ENCODE assay signal across 11 cellular contexts in genomic region chr4:173448919-173449641, GRCh38. TPM values are rescaled to one million over a fixed set of nuclear protein-coding genes. Genes with fewer than 3 reads are reported as not detected.
A peak's percentile ranks its signal among the peaks of the same experiment; 100 is the strongest.
DNase-seq lines count a peak whose midpoint lies in the region; ATAC-seq, FAIRE-seq and TF ChIP-seq lines count a peak whose summit lies in the region.
"Had no signal": no experiment of that assay in that cellular context is flagged by ENCODE, and none has a peak within 500 bp of the region (broad histone marks: within the 10 kb centered on the region; RNA-seq: fewer than 3 reads in every experiment).

No MANE protein-coding gene starts in this region.

- no peak overlapping the region for H3K9ac ChIP-seq in kidney (ENCODE audit: low read length in 2 of 2)

- FAIRE-seq in kidney (lab: Jason Lieb, UNC): no peak

- H3K36me3 Mint-ChIP-seq in Caco-2 (ENCODE audit: insufficient read depth, unreplicated experiment): no peaks in the 10 kb centered on the region

- H3K27ac Mint-ChIP-seq in Caco-2 (ENCODE audit: unreplicated experiment): peak overlapping the region; percentile 9
- H3K27ac Mint-ChIP-seq: activated T-helper 2 cell treated with anti-CD3 and anti-CD28 coated beads, Interferon-gamma antibody, Interleukin-2, Interleukin-4, amounts not matched to agents 10 μg/mL and 5 μg/mL and 100 μg/mL, durations not matched to agents 14 hours and 24 hours and 36 hours had no signal

- H3K4me1 ChIP-seq in Caco-2: 0 out of 2 replicates have a peak, but pooled peaks cover 5% of the 10 kb centered on the region
- no peaks in the 10 kb centered on the region for H3K4me1 ChIP-seq in kidney (ENCODE audit: control insufficient read depth in 1 of 2, insufficient read depth in 1 of 2, low read depth in 1 of 2, low read length in 2 of 2)

- TF ChIP-seq CTCF in Caco-2 (IDR thresholded peaks at IDR 0.05; ENCODE audit: insufficient read depth in 1 of 2, low read depth in 1 of 2, low read length in 1 of 2, severe bottlenecking in 1 of 2, unreplicated experiment in 1 of 2) (no peak), dorsolateral prefrontal cortex (IDR thresholded peaks at IDR 0.05 in 54 of 56, conservative IDR thresholded peaks at IDR 0.05 in 2 of 56; ENCODE audit: low read depth in 1 of 56, partially characterized antibody in 56 of 56) (no peak), kidney (IDR thresholded peaks at IDR 0.05; ENCODE audit: borderline replicate concordance, extremely low read depth, insufficient read depth) (no peak)

- no peak overlapping the region for H3K4me3 Mint-ChIP-seq in Caco-2 (ENCODE audit: unreplicated experiment)

- POLR2A ChIA-PET in Caco-2 (lab: Charles Lee): interaction anchor here (0.6 to 0.7 kb wide), 3 partner anchors 115 to 906 kb away, joined by 3 to 8 read pairs (median 5); partner anchors contain the start of gene HMGB2

- intact Hi-C loops in Caco-2 (cut with micrococcal nuclease; ENCODE audit: unreplicated experiment) (no loop called here), dorsolateral prefrontal cortex (cut with DNase I) (no loop called here), kidney (cut with DNase I) (no loop called here)

- H3K9me3 Mint-ChIP-seq in Caco-2 (ENCODE audit: unreplicated experiment): no peaks in the 10 kb centered on the region
- H3K9me3 Mint-ChIP-seq: activated T-helper 2 cell treated with anti-CD3 and anti-CD28 coated beads, Interferon-gamma antibody, Interleukin-2, Interleukin-4, amounts not matched to agents 10 μg/mL and 5 μg/mL and 100 μg/mL, durations not matched to agents 14 hours and 24 hours and 36 hours had no signal

- peak overlapping the region in 40 of 59 donors; percentile 2 to 96 (median 74) for H3K27ac ChIP-seq in dorsolateral prefrontal cortex
- H3K27ac ChIP-seq in kidney (ENCODE audit: low read depth in 2 of 2, low read length in 2 of 2): no peak overlapping the region
- H3K27ac ChIP-seq: vagina had no signal

- H3K36me3 ChIP-seq in Caco-2 (ENCODE audit: control insufficient read depth, insufficient read depth, low read length): no peaks in the 10 kb centered on the region
- H3K36me3 ChIP-seq in kidney (ENCODE audit: control insufficient read depth in 1 of 2, insufficient read depth in 2 of 2, low read length in 2 of 2): no peaks in the 10 kb centered on the region
- H3K36me3 ChIP-seq: vagina had no signal

- peaks cover 6% of the 10 kb centered on the region for H3K4me1 Mint-ChIP-seq in Caco-2 (ENCODE audit: low read depth, unreplicated experiment)

- CTCF ChIA-PET in Caco-2 (lab: Charles Lee): interaction anchor here (0.6 to 0.7 kb wide), 2 partner anchors 114 to 148 kb away, joined by 4 to 5 read pairs; no protein-coding TSS in a partner anchor

- ATAC-seq in GM21423 (IDR thresholded peaks at IDR 0.05; ENCODE audit: unreplicated experiment) (peak; percentile 43), HG02588 (IDR thresholded peaks at IDR 0.05; ENCODE audit: unreplicated experiment) (no peak)

- H3K27me3 ChIP-seq in Caco-2 (replicated peaks; ENCODE audit: control insufficient read depth, insufficient read depth, low read length) (no peaks in the 10 kb centered on the region), dorsolateral prefrontal cortex (no peaks in the 10 kb centered on the region)
- H3K27me3 ChIP-seq: vagina had no signal

- BruUV-seq in Caco-2 (replicated peaks; lab: Mats Ljungman, UMichigan): no TSS peak

- H3K9me3 ChIP-seq in Caco-2 (no peaks in the 10 kb centered on the region), kidney (ENCODE audit: control insufficient read depth in 1 of 2, low read length in 2 of 2) (no peaks in the 10 kb centered on the region)
- H3K9me3 ChIP-seq: vagina had no signal

- no peaks in the 10 kb centered on the region for H3K27me3 Mint-ChIP-seq in Caco-2 (ENCODE audit: insufficient read depth, unreplicated experiment)

- H3K4me3 ChIP-seq in Caco-2 (ENCODE audit: low read depth, low read length) (no peak overlapping the region), dorsolateral prefrontal cortex (peak overlapping the region in 40 of 59 donors; percentile 1 to 56 (median 30)), kidney (ENCODE audit: low read length in 2 of 2) (no peak overlapping the region)
- H3K4me3 ChIP-seq: vagina had no signal

- peak; percentile 26 to 32 for DNase-seq in Caco-2
- peak; percentile 90 for DNase-seq in NCI-H1092 treated with DMSO at 0.1 percent for 48 hours (lab: John Stamatoyannopoulos, UW)
- peak in 1 of 10 donors; percentile 59 for DNase-seq in dorsolateral prefrontal cortex
- DNase-seq in NOMO-1 (lab: John Stamatoyannopoulos, UW; ENCODE audit: unreplicated experiment in 2 of 2): no peak
- no peak for DNase-seq in kidney
- DNase-seq in activated CD8-positive, alpha-beta memory T cell treated with anti-CD3 and anti-CD28 coated beads for 24 hours: no peak

RNA-seq across cellular contexts. Expression of gene SCRG1, which starts 50.2 kb away (rescaled TPM):
- total RNA-seq in Caco-2 (2022): not detected in 2 replicates
- total RNA-seq in dorsolateral prefrontal cortex: 10 to 100 TPM; 10.1 to 68.8 (median 28.2) TPM
- 1.6 TPM for total RNA-seq in kidney
- 0.11 TPM for polyA plus RNA-seq in kidney (ENCODE audit: insufficient read depth, low read depth, low replicate concordance)
- total RNA-seq: activated T-helper 2 cell treated with anti-CD3 and anti-CD28 coated beads, Interferon-gamma antibody, Interleukin-2, Interleukin-4, amounts not matched to agents 10 μg/mL and 5 μg/mL and 100 μg/mL, durations not matched to agents 14 hours and 24 hours and 36 hours; renal cortical epithelial cell had no signal

Comparison
In these comparisons a context has a peak if more than half of its experiments do, and no peak if none do; other contexts are left out.
1. DNase-seq: peak in Caco-2 (2 of 2) and NCI-H1092 treated with DMSO at 0.1 percent for 48 hours (single experiment); none in NOMO-1 (0 of 2), kidney (single experiment) and activated CD8-positive, alpha-beta memory T cell treated with anti-CD3 and anti-CD28 coated beads for 24 hours (single experiment).
2. H3K4me3 ChIP-seq: peak in dorsolateral prefrontal cortex (40 of 59); none in Caco-2 (single experiment) and kidney (0 of 2).
3. H3K27ac ChIP-seq: peak in dorsolateral prefrontal cortex (40 of 59); none in kidney (0 of 2).